8 cellular contexts compared by ENCODE assay signal in the genomic region with DNA sequence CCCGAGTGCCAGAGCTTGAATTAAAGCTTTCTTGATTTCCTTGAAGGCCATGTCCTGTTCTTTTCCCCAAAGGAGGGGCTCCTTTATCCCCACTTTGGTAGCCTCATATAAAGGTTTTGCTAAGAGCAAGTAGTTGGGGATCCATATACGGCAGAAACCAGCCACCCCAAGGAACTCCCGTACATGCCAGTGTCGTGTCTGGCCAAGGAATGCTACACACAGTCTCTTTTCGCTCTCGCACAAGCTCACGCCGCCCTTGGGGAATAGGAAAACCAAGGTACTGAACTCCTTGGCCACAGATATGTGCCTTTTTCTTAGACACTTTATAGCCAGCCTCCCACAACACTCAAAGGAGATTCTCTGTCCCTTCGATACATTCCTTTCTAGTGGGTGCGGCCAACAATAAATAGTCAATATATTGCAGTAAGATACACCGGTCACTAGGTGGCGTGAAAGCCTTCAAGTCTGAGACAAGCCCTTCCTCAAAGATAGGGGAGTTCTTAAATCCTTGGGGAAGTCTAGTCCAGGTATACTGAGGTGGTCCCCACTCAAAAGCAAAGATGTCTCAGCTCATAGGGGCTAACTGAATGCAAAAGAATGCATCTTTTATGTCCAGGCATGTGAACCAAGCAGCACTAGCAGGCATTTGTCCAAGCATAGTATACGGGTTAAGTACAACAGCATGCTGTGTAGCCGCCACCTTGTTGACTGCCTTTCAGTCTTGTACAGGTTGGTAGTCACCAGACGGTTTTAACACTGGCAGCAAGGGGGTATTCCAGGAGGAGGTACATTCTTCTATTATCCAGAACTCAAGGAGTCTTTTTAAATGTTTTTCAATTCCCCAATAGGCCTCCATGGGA. TPM values are rescaled to one million over a fixed set of nuclear protein-coding genes. Genes with fewer than 3 reads are reported as not detected.
DNase-seq lines count a peak whose midpoint lies in the region; ATAC-seq, FAIRE-seq and TF ChIP-seq lines count a peak whose summit lies in the region.

No MANE protein-coding gene starts in this region.

- no peaks in the 10 kb centered on the region for H3K9me1 ChIP-seq in keratinocyte (ENCODE audit: control insufficient read depth, extremely low read depth, insufficient read depth, low read length)

- no peaks in the 10 kb centered on the region for H3K9me2 ChIP-seq in DOHH2 (replicated peaks; ENCODE audit: control insufficient read depth, low read length)

- peak; percentile 9 for FAIRE-seq in keratinocyte (lab: Jason Lieb, UNC)

- H3F3A ChIP-seq in DOHH2 (ENCODE audit: control insufficient read depth, insufficient read depth): no peaks in the 10 kb centered on the region

- H3K9ac ChIP-seq in keratinocyte (ENCODE audit: control insufficient read depth, extremely low read depth, insufficient read depth, low read length): no peak overlapping the region

- H3K27ac ChIP-seq in 22Rv1: no peak overlapping the region
- no peak overlapping the region for H3K27ac ChIP-seq in DOHH2 (ENCODE audit: low read depth, low read length)
- H3K27ac ChIP-seq in body of pancreas: no peak overlapping the region
- H3K27ac ChIP-seq in keratinocyte (ENCODE audit: control insufficient read depth, insufficient read depth, low read length): no peak overlapping the region

- no peaks in the 10 kb centered on the region for H3K4me1 ChIP-seq in DOHH2 (ENCODE audit: control insufficient read depth, low read length)
- H3K4me1 ChIP-seq in body of pancreas: no peaks in the 10 kb centered on the region
- H3K4me1 ChIP-seq in keratinocyte (ENCODE audit: control insufficient read depth, extremely low read depth, insufficient read depth, low read length): peaks cover 11% of the 10 kb centered on the region

- 19 to 23% methylated on average over 11 to 15 of the region's 15 CpGs for WGBS in body of pancreas, 2 donors

- no peaks in the 10 kb centered on the region for H3K27me3 Mint-ChIP-seq in stimulated activated naive CD8-positive, alpha-beta T cell treated with anti-CD3 and anti-CD28 coated beads, Interleukin-15, amount 100 ng/mL, for 72 hours

- no peaks in the 10 kb centered on the region for H3K27me3 ChIP-seq in DOHH2 (ENCODE audit: control insufficient read depth, low read length)
- no peaks in the 10 kb centered on the region for H3K27me3 ChIP-seq in body of pancreas
- no peaks in the 10 kb centered on the region for H3K27me3 ChIP-seq in keratinocyte (ENCODE audit: control insufficient read depth, extremely low read depth, insufficient read depth, low read length)

- H3K4me1 Mint-ChIP-seq in stimulated activated naive CD8-positive, alpha-beta T cell treated with anti-CD3 and anti-CD28 coated beads, Interleukin-15, amount 100 ng/mL, for 72 hours: no peaks in the 10 kb centered on the region

- H3K9me3 Mint-ChIP-seq in stimulated activated naive CD8-positive, alpha-beta T cell treated with anti-CD3 and anti-CD28 coated beads, Interleukin-15, amount 100 ng/mL, for 72 hours: no peaks in the 10 kb centered on the region

- no peak overlapping the region for H3K4me3 Mint-ChIP-seq in stimulated activated naive CD8-positive, alpha-beta T cell treated with anti-CD3 and anti-CD28 coated beads, Interleukin-15, amount 100 ng/mL, for 72 hours

- no peaks in the 10 kb centered on the region for H3K36me3 ChIP-seq in DOHH2 (ENCODE audit: control insufficient read depth, low read length)
- no peaks in the 10 kb centered on the region for H3K36me3 ChIP-seq in body of pancreas (replicated peaks in 1 of 2; ENCODE audit: insufficient read depth in 1 of 2, low read depth in 2 of 2)
- no peaks in the 10 kb centered on the region for H3K36me3 ChIP-seq in keratinocyte (ENCODE audit: control insufficient read depth in 2 of 2, extremely low read depth in 1 of 2, insufficient read depth in 2 of 2, low read length in 2 of 2)

- H3K79me2 ChIP-seq in DOHH2 (ENCODE audit: control insufficient read depth, low read length) (no peaks in the 10 kb centered on the region), keratinocyte (ENCODE audit: control insufficient read depth, insufficient read depth, low read length) (no peaks in the 10 kb centered on the region)

- TF ChIP-seq CTCF in 22Rv1 (IDR thresholded peaks at IDR 0.05): peak; percentile 70
- peak; percentile 62 for TF ChIP-seq CTCF in DOHH2 (IDR thresholded peaks at IDR 0.05; ENCODE audit: low read depth, low read length, poor library complexity, severe bottlenecking)
- peak; percentile 34 to 71 (median 60) for TF ChIP-seq CTCF in body of pancreas (IDR thresholded peaks at IDR 0.05)
- TF ChIP-seq CTCF in keratinocyte (optimal IDR thresholded peaks at IDR 0.05 in 1 of 3, IDR thresholded peaks at IDR 0.05 in 1 of 3, conservative IDR thresholded peaks at IDR 0.05 in 1 of 3; ENCODE audit: extremely low read depth in 1 of 3, insufficient read depth in 2 of 3, low read length in 3 of 3): peak; percentile 46 to 63 (median 63)

- DNase-seq in NOMO-1 (lab: John Stamatoyannopoulos, UW; ENCODE audit: unreplicated experiment in 2 of 2) (peak; percentile 3 to 43), body of pancreas (peak; percentile 31 to 46 (median 34)), keratinocyte (ENCODE audit: low read depth, low spot score) (no peak), NCI-H187 (lab: John Stamatoyannopoulos, UW) (no peak)
- DNase-seq in stimulated activated naive CD8-positive, alpha-beta T cell treated with anti-CD3 and anti-CD28 coated beads, Interleukin-15, amount 100 ng/mL, for 72 hours: peak; percentile 8 to 21

- H3K9me3 ChIP-seq in DOHH2 (ENCODE audit: control insufficient read depth, insufficient read depth, low read length) (no peaks in the 10 kb centered on the region), body of pancreas (no peaks in the 10 kb centered on the region), keratinocyte (ENCODE audit: control insufficient read depth, low read depth, low read length) (peaks cover 3% of the 10 kb centered on the region)

- H3K4me3 ChIP-seq in DOHH2 (ENCODE audit: low read length) (no peak overlapping the region), body of pancreas (no peak overlapping the region), keratinocyte (ENCODE audit: control insufficient read depth in 2 of 3, extremely low read depth in 1 of 3, insufficient read depth in 2 of 3, low read depth in 1 of 3, low read length in 3 of 3) (no peak overlapping the region)

- dilution Hi-C loops in keratinocyte (cut with MboI; ENCODE audit: extremely low pct_ligation_motif_present, low sequenced_read_pairs): no loop called here

- H3K27ac Mint-ChIP-seq in stimulated activated naive CD8-positive, alpha-beta T cell treated with anti-CD3 and anti-CD28 coated beads, Interleukin-15, amount 100 ng/mL, for 72 hours: no peak overlapping the region

- TF ChIP-seq POLR2A in body of pancreas (IDR thresholded peaks at IDR 0.05): no peak

- intact Hi-C loops in body of pancreas (cut with DNase I): no loop called here

- no peak overlapping the region for H2AFZ ChIP-seq in keratinocyte (ENCODE audit: control insufficient read depth, low read length)

- H3K4me2 ChIP-seq in DOHH2 (ENCODE audit: low read length) (no peak overlapping the region), keratinocyte (ENCODE audit: control insufficient read depth, extremely low read depth, insufficient read depth, low read depth, low read length) (peak overlapping the region; percentile 11)

- no peaks in the 10 kb centered on the region for H4K20me1 ChIP-seq in DOHH2 (ENCODE audit: control insufficient read depth, insufficient read depth, low read depth, low read length)
- H4K20me1 ChIP-seq in keratinocyte (ENCODE audit: control insufficient read depth, extremely low read depth, insufficient read depth, low read length): no peaks in the 10 kb centered on the region

- ATAC-seq in HG03520 (IDR thresholded peaks at IDR 0.05; ENCODE audit: unreplicated experiment): peak; percentile 60
- ATAC-seq in body of pancreas: peak; percentile 55
- no peak for ATAC-seq in stimulated activated naive CD8-positive, alpha-beta T cell treated with anti-CD3 and anti-CD28 coated beads, Interleukin-15, amount 100 ng/mL, for 72 hours

RNA-seq across cellular contexts. Expression of gene XAGE1B, which starts 57.8 kb away (rescaled TPM):
- total RNA-seq in body of pancreas: not detected
- not detected in 3 replicates for polyA plus RNA-seq in keratinocyte
- polyA plus RNA-seq in keratinocyte (2011; ENCODE audit: low read depth): not detected
- not detected in 2 replicates for polyA plus RNA-seq in keratinocyte (2011; cell fraction: cytosol; rRNA removed)
- not detected in 2 replicates for polyA plus RNA-seq in keratinocyte (2011; cell fraction: nucleus; rRNA removed)
- not detected in 2 replicates for polyA plus RNA-seq in keratinocyte (2012; ENCODE audit: low replicate concordance)
- polyA minus RNA-seq in keratinocyte: not detected in 3 replicates
- not detected for polyA minus RNA-seq in keratinocyte (2011; cell fraction: cytosol; rRNA and poly(A)+ RNA removed)
- not detected in 2 replicates for polyA minus RNA-seq in keratinocyte (2011; cell fraction: nucleus; rRNA and poly(A)+ RNA removed)

Comparison
In these comparisons a context has a peak if more than half of its experiments do, and no peak if none do; other contexts are left out.
1. DNase-seq: peak in NOMO-1 (2 of 2), body of pancreas (4 of 4) and stimulated activated naive CD8-positive, alpha-beta T cell treated with anti-CD3 and anti-CD28 coated beads, Interleukin-15, amount 100 ng/mL, for 72 hours (2 of 2); none in keratinocyte (single experiment) and NCI-H187 (0 of 2).
2. Peak in every context shown above with its lines, with median percentiles within 50 percentile points of each other: CTCF ChIP-seq.